1 cellular context compared by ENCODE assay signal in genomic region chr2:177273456-177273855, GRCh38.
TF ChIP-seq lines count a peak whose summit lies in the region.

No MANE protein-coding gene starts in this region.

TF ChIP-seq in IMR-90, 13 proteins besides CTCF, POLR2A, EP300 and RAD21:
- TF ChIP-seq SMC3 (IDR thresholded peaks at IDR 0.05; ENCODE audit: low read depth, low read length) (no peak), MXI1 (IDR thresholded peaks at IDR 0.05; ENCODE audit: borderline replicate concordance, low read depth, low read length) (no peak), CHD1 (IDR thresholded peaks at IDR 0.05; ENCODE audit: low read depth, low read length) (no peak), ELK1 (IDR thresholded peaks at IDR 0.05; ENCODE audit: borderline replicate concordance, low read depth, low read length) (no peak), USF2 (IDR thresholded peaks at IDR 0.05; ENCODE audit: low read depth, low read length) (no peak), MAFK (IDR thresholded peaks at IDR 0.05; ENCODE audit: low read depth, low read length) (no peak), BHLHE40 (IDR thresholded peaks at IDR 0.05; ENCODE audit: low read depth, low read length) (no peak), MAZ (IDR thresholded peaks at IDR 0.05; ENCODE audit: borderline replicate concordance, low read depth, low read length) (no peak), NFE2L2 (IDR thresholded peaks at IDR 0.05; ENCODE audit: low read depth, low read length) (no peak), RFX5 (IDR thresholded peaks at IDR 0.05; ENCODE audit: low read depth, low read length) (no peak), FOS (IDR thresholded peaks at IDR 0.05; ENCODE audit: low read depth, low read length) (no peak), RCOR1 (IDR thresholded peaks at IDR 0.05; ENCODE audit: insufficient replicate concordance, low read length) (no peak), CEBPB (IDR thresholded peaks at IDR 0.05; ENCODE audit: low read depth, low read length) (no peak)
TF ChIP-seq in IMR-90: peak in this region for 0.
